Comparison of ENCODE assay signal across 19 cellular contexts in genomic region chr2:145108959-145109710, GRCh38.
A peak's percentile ranks its signal among the peaks of the same experiment; 100 is the strongest.
DNase-seq lines count a peak whose midpoint lies in the region; ATAC-seq and TF ChIP-seq lines count a peak whose summit lies in the region.
"Had no signal": no experiment of that assay in that cellular context is flagged by ENCODE, and none has a peak within 500 bp of the region (broad histone marks: within the 10 kb centered on the region; RNA-seq: fewer than 3 reads in every experiment).

No MANE protein-coding gene starts in this region.

- intact Hi-C loops in posterior cingulate gyrus (cut with DNase I): no loop called here

- peaks cover 17% of the 10 kb centered on the region for H3K4me1 Mint-ChIP-seq in glutamatergic neuron (ENCODE audit: low read depth, unreplicated experiment)

- H3K36me3 ChIP-seq in SJCRH30: no peaks in the 10 kb centered on the region
- H3K36me3 ChIP-seq in neuronal stem cell (replicated peaks in 1 of 2; ENCODE audit: control insufficient read depth in 2 of 2, insufficient read depth in 2 of 2, low read length in 2 of 2): no peaks in the 10 kb centered on the region
- H3K36me3 ChIP-seq: Peyer's patch had no signal

- TF ChIP-seq CTCF in glutamatergic neuron (IDR thresholded peaks at IDR 0.05; ENCODE audit: partially characterized antibody, unreplicated experiment): no peak

- DNase-seq in Caki2 (ENCODE audit: low read depth): peak; percentile 44
- peak; percentile 7 to 31 for DNase-seq in SJCRH30
- DNase-seq in glutamatergic neuron: no peak
- DNase-seq in neuronal stem cell (ENCODE audit: low spot score): no peak
- DNase-seq in posterior cingulate gyrus: no peak
- no peak for DNase-seq in RPMI8226
- no peak for DNase-seq in NCI-H748 treated with DMSO at 0.1 percent for 48 hours (lab: John Stamatoyannopoulos, UW)
- DNase-seq: Caco-2, MG63, NCI-H1105, NCI-H1694 treated with DMSO at 0.1 percent for 48 hours, NCI-H2171, NCI-H446 treated with DMSO at 0.1 percent for 48 hours, Peyer's patch had no signal

- no peak overlapping the region for H2AK5ac ChIP-seq in neuronal stem cell (ENCODE audit: low read depth, low read length)

- H3K27ac Mint-ChIP-seq in glutamatergic neuron (ENCODE audit: unreplicated experiment): peak overlapping the region; percentile 78
- H3K27ac Mint-ChIP-seq: CD14-positive monocyte had no signal

- no peak overlapping the region for H4K91ac ChIP-seq in neuronal stem cell (ENCODE audit: low read depth, low read length, poor library complexity)

- no peak overlapping the region for H3K23ac ChIP-seq in neuronal stem cell (ENCODE audit: low read depth, low read length, poor library complexity)

- H3K79me1 ChIP-seq in neuronal stem cell (ENCODE audit: low read depth, low read length): no peaks in the 10 kb centered on the region

- no peak overlapping the region for H2BK15ac ChIP-seq in neuronal stem cell (ENCODE audit: low read length)

- no peak overlapping the region for H3K4me2 ChIP-seq in neuronal stem cell (ENCODE audit: insufficient read depth, low read length, poor library complexity, severe bottlenecking)
- H3K4me2 ChIP-seq: KMS-11 had no signal

- no peak overlapping the region for H3K9ac ChIP-seq in neuronal stem cell (ENCODE audit: low read depth, low read length, poor library complexity)
- H3K9ac ChIP-seq: KMS-11 had no signal

- H3K4me3 Mint-ChIP-seq in glutamatergic neuron (ENCODE audit: unreplicated experiment): peak overlapping the region; percentile 17
- H3K4me3 Mint-ChIP-seq: CD14-positive monocyte had no signal

- H2BK12ac ChIP-seq in neuronal stem cell (ENCODE audit: low read length): no peak overlapping the region

- no peak overlapping the region for H4K8ac ChIP-seq in neuronal stem cell (ENCODE audit: low read depth, low read length)

- peak overlapping the region; percentile 43 for H2AFZ ChIP-seq in neuronal stem cell (ENCODE audit: low read length)

- H3K9me3 ChIP-seq in SJCRH30 (replicated peaks): no peaks in the 10 kb centered on the region
- H3K9me3 ChIP-seq in neuronal stem cell (replicated peaks in 1 of 2; ENCODE audit: control insufficient read depth in 2 of 2, insufficient read depth in 1 of 2, low read depth in 1 of 2, low read length in 2 of 2): no peaks in the 10 kb centered on the region
- H3K9me3 ChIP-seq: Caco-2, MG63, Peyer's patch had no signal

- H3K27me3 Mint-ChIP-seq in glutamatergic neuron (ENCODE audit: unreplicated experiment): peaks cover 2% of the 10 kb centered on the region

- H3K4me1 ChIP-seq in SJCRH30 (peaks cover 10% of the 10 kb centered on the region; the same call in 1 of the 2 replicates), neuronal stem cell (ENCODE audit: control insufficient read depth in 2 of 2, insufficient read depth in 1 of 2, low read depth in 1 of 2, low read length in 2 of 2) (peaks cover 0 to 5% of the 10 kb centered on the region in 2 donors)
- H3K4me1 ChIP-seq: Caco-2, Peyer's patch had no signal

- H3K27ac ChIP-seq in SJCRH30 (peak overlapping the region; percentile 47), neuronal stem cell (replicated peaks; ENCODE audit: low read length) (no peak overlapping the region)
- H3K27ac ChIP-seq: HL-60, KMS-11, Peyer's patch had no signal

- in situ Hi-C loops in Caki2 (cut with HindIII; ENCODE audit: low pct_unique_long_range_greater_than_20kb, low sequenced_read_pairs): no loop called here

- H3K36me3 Mint-ChIP-seq in glutamatergic neuron (ENCODE audit: unreplicated experiment): no peaks in the 10 kb centered on the region
- H3K36me3 Mint-ChIP-seq: CD14-positive monocyte had no signal

- no peak overlapping the region for H3K18ac ChIP-seq in neuronal stem cell (ENCODE audit: low read length)

- no peak overlapping the region for H3K14ac ChIP-seq in neuronal stem cell (ENCODE audit: low read length)

- H3K9me3 Mint-ChIP-seq in glutamatergic neuron (ENCODE audit: unreplicated experiment): peaks cover 2% of the 10 kb centered on the region

- WGBS in neuronal stem cell (ENCODE audit: extremely low coverage in 2 of 2, insufficient read length in 2 of 2, insufficient replicate concordance in 1 of 2), 2 donors: no CpG with 5 or more reads among the region's 9 CpGs

- no peak overlapping the region for H2BK120ac ChIP-seq in neuronal stem cell (ENCODE audit: low read depth, low read length)

- H3K4me3 ChIP-seq in SJCRH30: no peak overlapping the region
- no peak overlapping the region for H3K4me3 ChIP-seq in neuronal stem cell (ENCODE audit: low read length in 2 of 2)
- H3K4me3 ChIP-seq: MG63, Peyer's patch had no signal

- no peak overlapping the region for H2BK5ac ChIP-seq in neuronal stem cell (ENCODE audit: low read length)

- no peaks in the 10 kb centered on the region for H3K27me3 ChIP-seq in SJCRH30
- H3K27me3 ChIP-seq in neuronal stem cell (ENCODE audit: control insufficient read depth in 3 of 3, insufficient read depth in 3 of 3, low read depth in 1 of 3, low read length in 3 of 3): no peaks in the 10 kb centered on the region
- H3K27me3 ChIP-seq: MG63, Peyer's patch had no signal

- ATAC-seq in HG03097 (IDR thresholded peaks at IDR 0.05; ENCODE audit: low FRiP score, unreplicated experiment): no peak
- ATAC-seq: HCT116 had no signal

- H3K4ac ChIP-seq in neuronal stem cell (ENCODE audit: low read length): no peak overlapping the region

Comparison
In these comparisons a context has a peak if more than half of its experiments do, and no peak if none do; other contexts are left out.
1. DNase-seq: peak in Caki2 (single experiment) and SJCRH30 (2 of 2); none in glutamatergic neuron (single experiment), neuronal stem cell (single experiment), posterior cingulate gyrus (0 of 10), RPMI8226 (single experiment) and NCI-H748 treated with DMSO at 0.1 percent for 48 hours (single experiment).